In the genomic region with DNA sequence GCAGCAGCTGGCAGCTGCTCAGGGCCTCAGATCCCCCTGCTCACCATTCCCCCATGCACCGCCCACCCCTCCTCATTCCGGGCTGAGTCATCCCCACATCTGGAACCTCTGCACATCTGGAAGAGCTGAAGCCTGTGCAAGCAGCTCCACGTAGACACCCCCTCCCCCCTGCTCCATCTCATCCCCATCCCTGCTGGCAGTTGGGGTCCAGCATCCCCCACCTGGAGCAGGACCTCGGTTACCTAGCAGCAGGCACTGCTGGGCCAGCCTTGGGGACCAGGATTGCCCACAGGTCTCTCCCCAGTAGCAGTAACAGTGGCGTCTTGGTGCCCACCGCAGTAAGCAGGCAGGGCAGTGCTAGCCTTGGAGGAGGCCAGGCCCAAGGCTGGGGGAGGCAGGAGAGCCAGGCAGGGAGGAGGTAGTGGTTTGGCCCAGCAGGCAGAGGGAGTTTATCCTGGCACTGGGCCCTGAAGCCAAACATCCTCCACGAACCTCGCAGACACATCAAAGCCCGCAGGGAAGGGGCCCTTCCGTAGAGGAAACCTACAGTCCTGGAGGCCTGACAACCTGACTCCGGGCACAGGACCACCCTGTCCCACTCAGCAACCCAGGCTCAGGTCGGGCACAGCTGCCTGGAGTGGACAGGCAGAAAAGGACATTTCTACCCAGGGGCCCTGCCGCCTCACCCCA, we compare ENCODE assay signal across 7 cellular contexts. TPM values are rescaled to one million over a fixed set of nuclear protein-coding genes. Genes with fewer than 3 reads are reported as not detected.
A peak's percentile ranks its signal among the peaks of the same experiment; 100 is the strongest.
DNase-seq lines count a peak whose midpoint lies in the region; ATAC-seq and TF ChIP-seq lines count a peak whose summit lies in the region.

No MANE protein-coding gene starts in this region.

- H3K4me1 Mint-ChIP-seq in CD8-positive, alpha-beta T cell (ENCODE audit: low read depth) = no peaks in the 10 kb centered on the region

- no peaks in the 10 kb centered on the region for H3K36me3 Mint-ChIP-seq in CD8-positive, alpha-beta T cell

- no peak overlapping the region for H3K4me3 Mint-ChIP-seq in CD8-positive, alpha-beta T cell

- peak overlapping the region; percentile 9 for H3K4me3 ChIP-seq in HFF-Myc (replicated peaks; ENCODE audit: low read depth, low read length)
- no peak overlapping the region for H3K4me3 ChIP-seq in tibial nerve
- H3K4me3 ChIP-seq in CD8-positive, alpha-beta T cell (ENCODE audit: low read depth, low read length) = no peak overlapping the region

- no peaks in the 10 kb centered on the region for H3K27me3 ChIP-seq in tibial nerve
- H3K27me3 ChIP-seq in CD8-positive, alpha-beta T cell (ENCODE audit: insufficient read depth, low read length) = no peaks in the 10 kb centered on the region

- intact Hi-C loops in left cardiac atrium (cut with DNase I) = no loop called here
- intact Hi-C loops in CD8-positive, alpha-beta T cell (cut with DNase I, micrococcal nuclease) = no loop called here

- TF ChIP-seq CTCF in HFF-Myc (IDR thresholded peaks at IDR 0.05; ENCODE audit: low read depth, low read length, missing control alignments) = no peak
- TF ChIP-seq CTCF in tibial nerve (IDR thresholded peaks at IDR 0.05) = no peak
- TF ChIP-seq CTCF in CD8-positive, alpha-beta T cell (IDR thresholded peaks at IDR 0.05) = no peak

- TF ChIP-seq EP300 in tibial nerve (IDR thresholded peaks at IDR 0.05) = no peak

- H3K36me3 ChIP-seq in tibial nerve = no peaks in the 10 kb centered on the region
- H3K36me3 ChIP-seq in CD8-positive, alpha-beta T cell (ENCODE audit: insufficient read depth, low read length) = no peaks in the 10 kb centered on the region

- ATAC-seq in SK-N-SH treated with all-trans-retinoic acid at 6 μM for 48 hours (peak; percentile 74), left cardiac atrium (peak; percentile 39 to 70)
- no peak for ATAC-seq in CD8-positive, alpha-beta T cell

- peak overlapping the region; percentile 3 to 92 (median 79) for H3K27ac ChIP-seq in tibial nerve
- no peak overlapping the region for H3K27ac ChIP-seq in CD8-positive, alpha-beta T cell (ENCODE audit: low read depth, low read length)

- 20 to 27% methylated on average over 6 to 13 of the region's 13 CpGs for WGBS in tibial nerve, 2 donors

- no peak for TF ChIP-seq POLR2A in tibial nerve (IDR thresholded peaks at IDR 0.05)

- peaks cover 5% of the 10 kb centered on the region for H3K27me3 Mint-ChIP-seq in CD8-positive, alpha-beta T cell (ENCODE audit: low read depth)

- POLR2A ChIA-PET in CD8-positive, alpha-beta T cell (lab: Charles Lee) = no interaction called here

- peak; percentile 82 for DNase-seq in HFF-Myc (ENCODE audit: extremely low read depth, low read depth)
- peak; percentile 76 for DNase-seq in left cardiac atrium
- DNase-seq in tibial nerve (ENCODE audit: low spot score in 2 of 2) = peak; percentile 61
- DNase-seq in T-helper 1 cell = no peak
- no peak for DNase-seq in cerebellar nuclear complex (lab: John Stamatoyannopoulos, UW)
- no peak for DNase-seq in CD8-positive, alpha-beta T cell

- peaks cover 0 to 84% (median 31%) of the 10 kb centered on the region in 4 donors for H3K4me1 ChIP-seq in tibial nerve
- H3K4me1 ChIP-seq in CD8-positive, alpha-beta T cell (ENCODE audit: insufficient read depth, low read length) = no peaks in the 10 kb centered on the region

- H3K9me3 Mint-ChIP-seq in CD8-positive, alpha-beta T cell = no peaks in the 10 kb centered on the region

- no peak overlapping the region for H3K27ac Mint-ChIP-seq in CD8-positive, alpha-beta T cell

- no peaks in the 10 kb centered on the region for H3K9me3 ChIP-seq in tibial nerve
- no peaks in the 10 kb centered on the region for H3K9me3 ChIP-seq in CD8-positive, alpha-beta T cell (ENCODE audit: low read length)

- CTCF ChIA-PET in CD8-positive, alpha-beta T cell (lab: Charles Lee) = interaction anchor here (0.6 to 4.7 kb wide), 8 partner anchors 9 to 191 kb away, joined by 3 to 36 read pairs (median 5); partner anchors contain the start of gene COL1A1

TF ChIP-seq in SK-N-SH treated with all-trans-retinoic acid at 6 μM for 48 hours, 23 proteins besides CTCF, POLR2A, EP300 and RAD21:
- no peak for TF ChIP-seq PPARA (CRISPR knock-in tag; IDR thresholded peaks at IDR 0.05; ENCODE audit: borderline replicate concordance)
- no peak for TF ChIP-seq ISL1 (CRISPR knock-in tag; IDR thresholded peaks at IDR 0.05)
- no peak for TF ChIP-seq CSRNP3 (CRISPR knock-in tag; IDR thresholded peaks at IDR 0.05)
- TF ChIP-seq OSR1 (CRISPR knock-in tag; IDR thresholded peaks at IDR 0.05) = no peak
- no peak for TF ChIP-seq TOX (CRISPR knock-in tag; IDR thresholded peaks at IDR 0.05; ENCODE audit: borderline replicate concordance)
- TF ChIP-seq ZFP3 (CRISPR knock-in tag; IDR thresholded peaks at IDR 0.05) = peak; percentile 44; the same call in 1 of the 2 replicates

RNA-seq across cellular contexts. Expression of gene TMEM92, which starts 7.7 kb away (rescaled TPM):
- total RNA-seq in left cardiac atrium = under 1 TPM; 0.10 to 0.65 TPM
- under 1 TPM in 2 of 4 donors, not detected in 2; 0.44 to 0.59 TPM for total RNA-seq in tibial nerve
- not detected for total RNA-seq in CD8-positive, alpha-beta T cell

Comparison
In these comparisons a context has a peak if more than half of its experiments do, and no peak if none do; other contexts are left out.
1. DNase-seq: peak in HFF-Myc (single experiment), left cardiac atrium (single experiment) and tibial nerve (2 of 2); none in T-helper 1 cell (0 of 5), cerebellar nuclear complex (0 of 2) and CD8-positive, alpha-beta T cell (0 of 7).